Comparison of ENCODE assay signal across 20 cellular contexts in genomic region chr2:128619471-128620325, GRCh38.
"Had no signal": no experiment of that assay in that cellular context is flagged by ENCODE, and none has a peak within 500 bp of the region (broad histone marks: within the 10 kb centered on the region; RNA-seq: fewer than 3 reads in every experiment).

No MANE protein-coding gene starts in this region.

- ATAC-seq: effector memory CD8-positive, alpha-beta T cell; gastrocnemius medialis; left cardiac atrium; natural killer cell treated with Interleukin-12 subunit alpha and Interleukin-12 subunit beta and Interleukin-15 and Interleukin-18, amount 100 ng/mL, for 72 hours; psoas muscle had no signal

- H3K4me1 ChIP-seq: esophagus muscularis mucosa, gastrocnemius medialis, neural progenitor cell, psoas muscle, sigmoid colon had no signal

- H3K9me3 Mint-ChIP-seq: central memory CD8-positive, alpha-beta T cell; effector memory CD8-positive, alpha-beta T cell; immature natural killer cell; memory B cell; mesothelial cell of epicardium had no signal

- H3K9me3 ChIP-seq: esophagus muscularis mucosa, gastrocnemius medialis, psoas muscle, sigmoid colon had no signal

- H3K4me1 Mint-ChIP-seq: central memory CD8-positive, alpha-beta T cell; immature natural killer cell had no signal

- H3K4me3 Mint-ChIP-seq: central memory CD8-positive, alpha-beta T cell; effector memory CD8-positive, alpha-beta T cell; immature natural killer cell; memory B cell; mesothelial cell of epicardium; natural killer cell treated with Interleukin-12 subunit alpha and Interleukin-12 subunit beta and Interleukin-15 and Interleukin-18, amount 100 ng/mL, for 72 hours; neural progenitor cell had no signal

- H3K36me3 ChIP-seq: esophagus muscularis mucosa, gastrocnemius medialis, neural progenitor cell, sigmoid colon had no signal

- H3K27me3 ChIP-seq: esophagus muscularis mucosa, gastrocnemius medialis, neural progenitor cell, sigmoid colon had no signal

- H3K36me3 Mint-ChIP-seq: immature natural killer cell; memory B cell; mesothelial cell of epicardium; natural killer cell treated with Interleukin-12 subunit alpha and Interleukin-12 subunit beta and Interleukin-15 and Interleukin-18, amount 100 ng/mL, for 72 hours; neural progenitor cell had no signal

- DNase-seq: effector memory CD8-positive, alpha-beta T cell; gastrocnemius medialis; immature natural killer cell; left cardiac atrium; occipital lobe; retina; sigmoid colon; stimulated activated CD4-positive, alpha-beta T cell treated with anti-CD3 and anti-CD28 coated beads, Interleukin-2, amount 100 ng/mL, for 48 hours; stimulated activated naive CD4-positive, alpha-beta T cell treated with Interleukin-2 at 50 U/mL for 16 hours; trophoblast cell had no signal

- H3K27ac ChIP-seq: epithelial cell of prostate, esophagus muscularis mucosa, gastrocnemius medialis, neural progenitor cell, parathyroid adenoma, psoas muscle, sigmoid colon, skin epidermis had no signal

- H3K27me3 Mint-ChIP-seq: central memory CD8-positive, alpha-beta T cell; natural killer cell treated with Interleukin-12 subunit alpha and Interleukin-12 subunit beta and Interleukin-15 and Interleukin-18, amount 100 ng/mL, for 72 hours had no signal

- H3K27ac Mint-ChIP-seq: effector memory CD8-positive, alpha-beta T cell; immature natural killer cell; memory B cell; mesothelial cell of epicardium; natural killer cell treated with Interleukin-12 subunit alpha and Interleukin-12 subunit beta and Interleukin-15 and Interleukin-18, amount 100 ng/mL, for 72 hours had no signal

- H3K4me3 ChIP-seq: esophagus muscularis mucosa, gastrocnemius medialis, neural progenitor cell, psoas muscle, sigmoid colon, skin epidermis had no signal
